32 cellular contexts compared by ENCODE assay signal in genomic region chr11:17432041-17432440, GRCh38. TPM values are rescaled to one million over a fixed set of nuclear protein-coding genes. Genes with fewer than 3 reads are reported as not detected.
A peak's percentile ranks its signal among the peaks of the same experiment; 100 is the strongest.
DNase-seq lines count a peak whose midpoint lies in the region; ATAC-seq, FAIRE-seq and TF ChIP-seq lines count a peak whose summit lies in the region.
"Had no signal": no experiment of that assay in that cellular context is flagged by ENCODE, and none has a peak within 500 bp of the region (broad histone marks: within the 10 kb centered on the region; RNA-seq: fewer than 3 reads in every experiment).

No MANE protein-coding gene starts in this region.

- H3K4me3 Mint-ChIP-seq in neural crest cell = peak overlapping the region; percentile 12
- H3K4me3 Mint-ChIP-seq: activated CD4-positive, alpha-beta memory T cell treated with anti-CD3 and anti-CD28 coated beads for 36 hours; activated T-helper 1 cell treated with anti-CD3 and anti-CD28 coated beads, Interleukin-12 subunit alpha, Interleukin-12 subunit beta, Interleukin-2, Interleukin-4 antibody, amounts not matched to agents 30 ng/mL and 10 ng/mL and 1 ng/mL, durations not matched to agents 14 hours and 24 hours and 36 hours; CD14-positive monocyte; HFFc6; T-cell had no signal

- no peak overlapping the region for H4K91ac ChIP-seq in IMR-90 (ENCODE audit: insufficient read depth, low read depth, low read length)

- H3K9me3 ChIP-seq in IMR-90 (ENCODE audit: control insufficient read depth, insufficient read depth, low read length) = no peaks in the 10 kb centered on the region
- H3K9me3 ChIP-seq: breast epithelium, pancreas, tibial nerve had no signal

- no peak for TF ChIP-seq RAD21 in IMR-90 (IDR thresholded peaks at IDR 0.05; ENCODE audit: low read length)

- H3K4me3 ChIP-seq in IMR-90 (ENCODE audit: insufficient read depth, low read depth, low read length) = no peak overlapping the region
- H3K4me3 ChIP-seq: breast epithelium, lung, pancreas, smooth muscle cell, tibial nerve had no signal

- H3K9me3 Mint-ChIP-seq in neural crest cell = no peaks in the 10 kb centered on the region
- H3K9me3 Mint-ChIP-seq: activated CD4-positive, alpha-beta memory T cell treated with anti-CD3 and anti-CD28 coated beads for 36 hours; activated T-helper 1 cell treated with anti-CD3 and anti-CD28 coated beads, Interleukin-12 subunit alpha, Interleukin-12 subunit beta, Interleukin-2, Interleukin-4 antibody, amounts not matched to agents 30 ng/mL and 10 ng/mL and 1 ng/mL, durations not matched to agents 14 hours and 24 hours and 36 hours; CD14-positive monocyte; HFFc6; T-cell had no signal

- H3K27ac Mint-ChIP-seq in neural crest cell (ENCODE audit: unreplicated experiment) = no peak overlapping the region
- H3K27ac Mint-ChIP-seq: activated CD4-positive, alpha-beta memory T cell treated with anti-CD3 and anti-CD28 coated beads for 36 hours; activated T-helper 1 cell treated with anti-CD3 and anti-CD28 coated beads, Interleukin-12 subunit alpha, Interleukin-12 subunit beta, Interleukin-2, Interleukin-4 antibody, amounts not matched to agents 30 ng/mL and 10 ng/mL and 1 ng/mL, durations not matched to agents 14 hours and 24 hours and 36 hours; HFFc6; T-cell had no signal

- no peak overlapping the region for H3K18ac ChIP-seq in IMR-90 (ENCODE audit: low read depth, low read length)

- H3K4me1 Mint-ChIP-seq in neural crest cell = peaks cover 59% of the 10 kb centered on the region
- H3K4me1 Mint-ChIP-seq: T-cell had no signal

- in situ Hi-C loops in IMR-90 (cut with MboI; ENCODE audit: low sequenced_read_pairs) = no loop called here

- H2BK20ac ChIP-seq in IMR-90 (ENCODE audit: low read depth, low read length) = no peak overlapping the region

- no peak overlapping the region for H2BK5ac ChIP-seq in IMR-90 (ENCODE audit: low read depth, low read length, poor library complexity, severe bottlenecking)

- no peaks in the 10 kb centered on the region for H3K79me1 ChIP-seq in IMR-90 (ENCODE audit: low read depth in 1 of 2, low read length in 2 of 2)

- no peak overlapping the region for H3K27ac ChIP-seq in IMR-90 (ENCODE audit: insufficient read depth, low read length)
- H3K27ac ChIP-seq: pancreas had no signal

- no peak overlapping the region for H3K56ac ChIP-seq in IMR-90 (ENCODE audit: extremely low read depth, insufficient read depth, low read length)

- no peak overlapping the region for H3K14ac ChIP-seq in IMR-90 (replicated peaks; ENCODE audit: low read depth, low read length)

- H3K27me3 Mint-ChIP-seq in neural crest cell (ENCODE audit: low read depth) = no peaks in the 10 kb centered on the region

- TF ChIP-seq CTCF in IMR-90 (conservative IDR thresholded peaks at IDR 0.05; ENCODE audit: low read depth, low read length) = no peak
- no peak for TF ChIP-seq CTCF in neural crest cell (conservative IDR thresholded peaks at IDR 0.05)

- no peak overlapping the region for H4K8ac ChIP-seq in IMR-90 (ENCODE audit: low read depth in 2 of 2, low read length in 2 of 2)

- no peak overlapping the region for H2AK5ac ChIP-seq in IMR-90 (ENCODE audit: low read depth, low read length)

- H3K27me3 ChIP-seq in IMR-90 (ENCODE audit: control insufficient read depth, insufficient read depth, low read length) = peaks cover 16% of the 10 kb centered on the region
- H3K27me3 ChIP-seq: breast epithelium, pancreas, tibial nerve had no signal

- H3K23ac ChIP-seq in IMR-90 (ENCODE audit: low read depth, low read length) = no peak overlapping the region

- TF ChIP-seq POLR2A in IMR-90 (IDR thresholded peaks at IDR 0.05; ENCODE audit: low read depth, low read length) = no peak

- no TSS peak for BruUV-seq in IMR-90 (replicated peaks; lab: Mats Ljungman, UMichigan)

- H3K4me2 ChIP-seq in IMR-90 (ENCODE audit: low read depth, low read length) = no peak overlapping the region
- H3K4me2 ChIP-seq: smooth muscle cell had no signal

- no peaks in the 10 kb centered on the region for H3K36me3 Mint-ChIP-seq in neural crest cell (ENCODE audit: low read depth)
- H3K36me3 Mint-ChIP-seq: activated CD4-positive, alpha-beta memory T cell treated with anti-CD3 and anti-CD28 coated beads for 36 hours; CD14-positive monocyte; T-cell had no signal

- no peak for ATAC-seq in IMR-90 (ENCODE audit: low read depth)
- ATAC-seq: Panc1, T-cell had no signal

- DNase-seq in D341Med (ENCODE audit: low spot score) = peak; percentile 48
- DNase-seq in IMR-90 = no peak
- DNase-seq in SK-N-DZ (ENCODE audit: low spot score) = peak; percentile 45
- no peak for DNase-seq in neural crest cell (ENCODE audit: low read depth, low spot score)
- no peak for DNase-seq in urothelium cell line (ENCODE audit: low spot score)
- DNase-seq in head of caudate nucleus = no peak
- DNase-seq in activated CD4-positive, alpha-beta T cell treated with anti-CD3 and anti-CD28 coated beads, Interleukin-2, amount 50 U/mL, for 4 hours = no peak
- DNase-seq: activated CD4-positive, alpha-beta memory T cell treated with anti-CD3 and anti-CD28 coated beads for 36 hours; activated CD8-positive, alpha-beta memory T cell treated with anti-CD3 and anti-CD28 coated beads, Interleukin-2, amount 50 U/mL, for 4 hours; activated naive CD4-positive, alpha-beta T cell treated with anti-CD3 and anti-CD28 coated beads, Interleukin-2, amount 50 U/mL, for 16 hours; amniotic stem cell; effector CD8-positive, alpha-beta T cell; HFFc6; kidney; NCI-H1105 treated with DMSO at 0.1 percent for 48 hours; NCI-H2029; NCI-H510A; pancreas; SHP77 treated with DMSO at 0.1 percent for 48 hours; stimulated activated CD4-positive, alpha-beta T cell treated with anti-CD3 and anti-CD28 coated beads, Interleukin-2, amount 100 ng/mL, for 24 hours; T-cell had no signal

- peak overlapping the region; percentile 42 for H2AK9ac ChIP-seq in IMR-90 (replicated peaks; ENCODE audit: low read depth, low read length, poor library complexity)

- POLR2A ChIA-PET in IMR-90 (lab: Charles Lee; ENCODE audit: unreplicated experiment) = no interaction called here

- H3K36me3 ChIP-seq in IMR-90 (ENCODE audit: control insufficient read depth, insufficient read depth, low read length) = no peaks in the 10 kb centered on the region
- H3K36me3 ChIP-seq: breast epithelium, pancreas, tibial nerve had no signal

- 23% methylated on average over 4 of the region's 6 CpGs; no CpG with 5 or more reads in 1 of the 2 experiments for WGBS in IMR-90 (ENCODE audit: extremely low coverage in 2 of 2, insufficient read length in 1 of 2), 2 experiments

- H2AFZ ChIP-seq in IMR-90 (replicated peaks; ENCODE audit: low read length, poor library complexity) = peak overlapping the region; percentile 41

- FAIRE-seq in urothelium cell line (lab: Jason Lieb, UNC) = no peak
- FAIRE-seq: colon, GM12892, kidney, pancreas had no signal

- H3K9me1 ChIP-seq in IMR-90 (ENCODE audit: insufficient read depth, low read length) = no peaks in the 10 kb centered on the region

- H4K20me1 ChIP-seq in IMR-90 (ENCODE audit: insufficient read depth, low read length) = no peaks in the 10 kb centered on the region

- H3K9ac ChIP-seq in IMR-90 (ENCODE audit: low read depth, low read length) = no peak overlapping the region

- no peak overlapping the region for H2BK120ac ChIP-seq in IMR-90 (ENCODE audit: low read depth, low read length)

- dilution Hi-C loops in IMR-90 (cut with HindIII; ENCODE audit: low sequenced_read_pairs, unreplicated experiment) = no loop called here

- H3K4me1 ChIP-seq in IMR-90 (ENCODE audit: control insufficient read depth, insufficient read depth, low read length) = no peaks in the 10 kb centered on the region
- H3K4me1 ChIP-seq: breast epithelium, pancreas had no signal

- CTCF ChIA-PET in IMR-90 (lab: Yijun Ruan, JAX) = no interaction called here

- intact Hi-C loops in IMR-90 (cut with micrococcal nuclease) = no loop called here
- intact Hi-C loops in head of caudate nucleus (cut with DNase I) = no loop called here

- no peak overlapping the region for H2BK15ac ChIP-seq in IMR-90 (ENCODE audit: low read depth, low read length)

- no peak overlapping the region for H3K4ac ChIP-seq in IMR-90 (ENCODE audit: low read depth, low read length)

- no peak overlapping the region for H4K5ac ChIP-seq in IMR-90 (ENCODE audit: low read depth, low read length)

TF ChIP-seq in IMR-90, 13 proteins besides CTCF, POLR2A, EP300 and RAD21:
- TF ChIP-seq ELK1 (IDR thresholded peaks at IDR 0.05; ENCODE audit: borderline replicate concordance, low read depth, low read length) = no peak
- no peak for TF ChIP-seq MXI1 (IDR thresholded peaks at IDR 0.05; ENCODE audit: borderline replicate concordance, low read depth, low read length)

RNA-seq across cellular contexts. Expression of gene KCNJ11, which starts 43.6 kb away (rescaled TPM):
- total RNA-seq in IMR-90 (2012; rRNA removed) = not detected in 2 replicates
- not detected in 2 replicates for polyA plus RNA-seq in IMR-90 (2012; rRNA removed)
- not detected in 2 replicates for polyA plus RNA-seq in IMR-90 (2012; cell fraction: cytosol; rRNA removed)
- polyA plus RNA-seq in IMR-90 (2012; cell fraction: nucleus; rRNA removed; ENCODE audit: low replicate concordance) = not detected in 2 replicates
- 37.2 and 39.9 TPM in 2 replicates for polyA plus RNA-seq in SK-N-DZ (2014; cell fraction: cytosol; rRNA removed)
- 17.7 and 20.3 TPM in 2 replicates for polyA plus RNA-seq in SK-N-DZ (2014; cell fraction: nucleus; rRNA removed)
- 2.3 TPM in 2 replicates for total RNA-seq in neural crest cell
- total RNA-seq: Daoy, HFFc6, smooth muscle cell had no signal
- polyA plus RNA-seq: CD14-positive monocyte, smooth muscle cell had no signal

RNA-seq across cellular contexts. Expression of gene ABCC8, which starts 44.6 kb away (rescaled TPM):
- not detected in 2 replicates for total RNA-seq in IMR-90 (2012; rRNA removed)
- polyA plus RNA-seq in IMR-90 (2012; rRNA removed) = not detected in 2 replicates
- not detected in 2 replicates for polyA plus RNA-seq in IMR-90 (2012; cell fraction: cytosol; rRNA removed)
- polyA plus RNA-seq in IMR-90 (2012; cell fraction: nucleus; rRNA removed; ENCODE audit: low replicate concordance) = not detected in 2 replicates
- 41.3 and 46.3 TPM in 2 replicates for polyA plus RNA-seq in SK-N-DZ (2014; cell fraction: cytosol; rRNA removed)
- 473 and 813 TPM in 2 replicates for polyA plus RNA-seq in SK-N-DZ (2014; cell fraction: nucleus; rRNA removed)
- 4.6 and 6.1 TPM in 2 replicates for total RNA-seq in neural crest cell
- total RNA-seq: activated CD4-positive, alpha-beta memory T cell treated with anti-CD3 and anti-CD28 coated beads for 36 hours; Daoy; epithelial cell of proximal tubule; HFFc6; smooth muscle cell; T-cell had no signal
- polyA plus RNA-seq: CD14-positive monocyte, smooth muscle cell had no signal

Comparison
In these comparisons a context has a peak if more than half of its experiments do, and no peak if none do; other contexts are left out.
1. DNase-seq: peak in D341Med (single experiment) and SK-N-DZ (single experiment); none in IMR-90 (single experiment), neural crest cell (single experiment), urothelium cell line (single experiment), head of caudate nucleus (0 of 42) and activated CD4-positive, alpha-beta T cell treated with anti-CD3 and anti-CD28 coated beads, Interleukin-2, amount 50 U/mL, for 4 hours (0 of 2).